7 cellular contexts compared by ENCODE assay signal in the genomic region with DNA sequence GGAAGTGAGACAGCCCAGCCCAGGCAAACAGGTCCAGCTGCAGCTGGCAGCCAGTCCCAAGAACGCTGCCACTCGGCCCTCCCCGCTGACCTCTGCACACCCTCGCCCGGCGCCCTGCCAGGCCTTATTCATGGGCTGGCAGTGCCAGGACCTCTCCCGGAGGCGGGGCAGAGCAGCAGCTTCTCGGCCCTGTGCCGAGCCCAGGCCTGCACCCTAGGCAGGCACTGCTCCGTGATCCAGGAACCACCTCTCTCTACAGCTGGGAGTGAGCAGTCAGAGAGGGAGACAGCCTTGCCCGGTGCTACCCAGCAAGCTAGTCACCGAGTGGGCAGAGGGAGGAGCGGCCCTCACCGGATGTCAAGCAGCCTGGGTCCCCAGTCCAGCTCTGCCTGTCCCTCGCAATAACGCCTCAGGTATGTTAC.
A peak's percentile ranks its signal among the peaks of the same experiment; 100 is the strongest.
DNase-seq lines count a peak whose midpoint lies in the region; ATAC-seq, FAIRE-seq and TF ChIP-seq lines count a peak whose summit lies in the region.

No MANE protein-coding gene starts in this region.

- ATAC-seq in lower lobe of right lung (peak; percentile 91 to 93), HG02642 (IDR thresholded peaks at IDR 0.05; ENCODE audit: poor library complexity, unreplicated experiment) (no peak)

- H3K27ac ChIP-seq in lower lobe of right lung, result peak overlapping the region; percentile 57

- intact Hi-C loops in lower lobe of right lung (cut with DNase I), result no loop called here

- peak; percentile 100 for DNase-seq in NCI-H2196 (lab: John Stamatoyannopoulos, UW; ENCODE audit: unreplicated experiment)
- peak; percentile 50 for DNase-seq in dermis blood vessel endothelial cell
- peak; percentile 95 for DNase-seq in lower lobe of right lung
- peak; percentile 46 for DNase-seq in urothelium cell line (ENCODE audit: low spot score)
- DNase-seq in NAMALWA (ENCODE audit: low spot score), result no peak
- no peak for DNase-seq in iPS-NIHi7 (ENCODE audit: extremely low spot score)

- H3K4me3 ChIP-seq in lower lobe of right lung, result peak overlapping the region; percentile 17

- peaks cover 13% of the 10 kb centered on the region for H3K4me1 ChIP-seq in lower lobe of right lung

- H3K36me3 ChIP-seq in lower lobe of right lung, result no peaks in the 10 kb centered on the region

- no peaks in the 10 kb centered on the region for H3K9me3 ChIP-seq in lower lobe of right lung

- FAIRE-seq in urothelium cell line (lab: Jason Lieb, UNC), result peak; percentile 37

- no peak for TF ChIP-seq CTCF in lower lobe of right lung (IDR thresholded peaks at IDR 0.05)

- peaks cover 31% of the 10 kb centered on the region for H3K27me3 ChIP-seq in lower lobe of right lung (ENCODE audit: low read depth)

Comparison
In these comparisons a context has a peak if more than half of its experiments do, and no peak if none do; other contexts are left out.
1. DNase-seq: peak in NCI-H2196 (single experiment), dermis blood vessel endothelial cell (single experiment), lower lobe of right lung (single experiment) and urothelium cell line (single experiment); none in NAMALWA (single experiment) and iPS-NIHi7 (single experiment).